In genomic region chr14:51989293-51990234, GRCh38 we compare ENCODE assay signal across 8 cellular contexts. TPM values are rescaled to one million over a fixed set of nuclear protein-coding genes. Genes with fewer than 3 reads are reported as not detected.
DNase-seq lines count a peak whose midpoint lies in the region; ATAC-seq lines count a peak whose summit lies in the region.

Gene RTRAF (plus strand): TSS chr14:51989546. CDS start chr14:51989640, 94 bp downstream.

- H3K27ac Mint-ChIP-seq in CD8-positive, alpha-beta memory T cell = peak within 1 kb of the TSS; percentile 79 to 99 (median 96)
- H3K27ac Mint-ChIP-seq in memory B cell = peak within 1 kb of the TSS; percentile 93

- H3K27me3 Mint-ChIP-seq in CD8-positive, alpha-beta memory T cell = no peaks in the 10 kb centered on the region
- no peaks in the 10 kb centered on the region for H3K27me3 Mint-ChIP-seq in memory B cell

- peaks cover 30% of the 10 kb centered on the region for H3K4me1 ChIP-seq in CD8-positive, alpha-beta memory T cell (ENCODE audit: insufficient read depth, low read length)
- peaks cover 5% of the 10 kb centered on the region for H3K4me1 ChIP-seq in effector memory CD4-positive, alpha-beta T cell (ENCODE audit: control insufficient read depth, insufficient read depth, low read length, poor library complexity, severe bottlenecking)

- ATAC-seq in GM19467 (IDR thresholded peaks at IDR 0.05; ENCODE audit: unreplicated experiment) = peak; percentile 91
- ATAC-seq in memory B cell (ENCODE audit: low read depth) = peak; percentile 94

- CTCF ChIA-PET in CD8-positive, alpha-beta memory T cell (lab: Charles Lee) = interaction anchor here (0.9 to 1.7 kb wide), 2 partner anchors 10 kb away, joined by 3 to 5 read pairs; no protein-coding TSS in a partner anchor
- CTCF ChIA-PET in activated CD8-positive, alpha-beta memory T cell treated with anti-CD3 and anti-CD28 coated beads for 36 hours (lab: Charles Lee) = interaction anchor here (0.7 kb wide), 1 partner anchor 142 kb away, joined by 3 read pairs; no protein-coding TSS in a partner anchor

- H3K36me3 ChIP-seq in CD8-positive, alpha-beta memory T cell (ENCODE audit: insufficient read depth, low read length) = peaks cover 18% of the 10 kb centered on the region
- peaks cover 26% of the 10 kb centered on the region for H3K36me3 ChIP-seq in effector memory CD4-positive, alpha-beta T cell (ENCODE audit: control insufficient read depth, insufficient read depth, low read length)

- peak within 1 kb of the TSS; percentile 93 for H3K27ac ChIP-seq in CD8-positive, alpha-beta memory T cell (ENCODE audit: low read depth, low read length)
- peak within 1 kb of the TSS; percentile 91 for H3K27ac ChIP-seq in effector memory CD4-positive, alpha-beta T cell (ENCODE audit: insufficient read depth, low read length, poor library complexity, severe bottlenecking)

- DNase-seq in CD8-positive, alpha-beta memory T cell = peak; percentile 89 to 94 (median 91)
- DNase-seq in HS-27A (ENCODE audit: low read depth) (peak; percentile 66), NK-92 (lab: John Stamatoyannopoulos, UW; ENCODE audit: unreplicated experiment) (peak; percentile 49), memory B cell (ENCODE audit: low spot score in 2 of 2) (peak; percentile 84 to 86)
- peak; percentile 83 to 86 (median 84) for DNase-seq in effector memory CD4-positive, alpha-beta T cell
- DNase-seq in stimulated activated CD8-positive, alpha-beta memory T cell treated with anti-CD3 and anti-CD28 coated beads, Interleukin-12 subunit alpha, Interleukin-12 subunit beta, amount 100 ng/mL, for 24 hours (ENCODE audit: extremely low read depth) = peak; percentile 82

- peaks cover 39 to 53% (median 52%) of the 10 kb centered on the region in 3 donors for H3K4me1 Mint-ChIP-seq in CD8-positive, alpha-beta memory T cell
- peaks cover 20% of the 10 kb centered on the region for H3K4me1 Mint-ChIP-seq in memory B cell

- H3K9me3 Mint-ChIP-seq in CD8-positive, alpha-beta memory T cell = no peaks in the 10 kb centered on the region
- H3K9me3 Mint-ChIP-seq in memory B cell = no peaks in the 10 kb centered on the region

- H3K36me3 Mint-ChIP-seq in CD8-positive, alpha-beta memory T cell = peaks cover 0 to 40% (median 6%) of the 10 kb centered on the region in 3 donors
- peaks cover 7% of the 10 kb centered on the region for H3K36me3 Mint-ChIP-seq in memory B cell

- no peaks in the 10 kb centered on the region for H3K27me3 ChIP-seq in CD8-positive, alpha-beta memory T cell (ENCODE audit: insufficient read depth, low read length, poor library complexity, severe bottlenecking)
- H3K27me3 ChIP-seq in effector memory CD4-positive, alpha-beta T cell (replicated peaks; ENCODE audit: control insufficient read depth, insufficient read depth, low read length, poor library complexity, severe bottlenecking) = no peaks in the 10 kb centered on the region

- H3K9me3 ChIP-seq in CD8-positive, alpha-beta memory T cell (ENCODE audit: low read length) = no peaks in the 10 kb centered on the region
- H3K9me3 ChIP-seq in effector memory CD4-positive, alpha-beta T cell (ENCODE audit: control insufficient read depth, low read length) = no peaks in the 10 kb centered on the region

- POLR2A ChIA-PET in CD8-positive, alpha-beta memory T cell (lab: Charles Lee) = no interaction called here
- POLR2A ChIA-PET in activated CD8-positive, alpha-beta memory T cell treated with anti-CD3 and anti-CD28 coated beads for 36 hours (lab: Charles Lee) = no interaction called here

- H3K4me3 Mint-ChIP-seq in CD8-positive, alpha-beta memory T cell = peak within 1 kb of the TSS; percentile 92 to 97 (median 95)
- H3K4me3 Mint-ChIP-seq in memory B cell = peak within 1 kb of the TSS; percentile 99

- H3K4me3 ChIP-seq in CD8-positive, alpha-beta memory T cell (ENCODE audit: low read length) = peak within 1 kb of the TSS; percentile 94
- H3K4me3 ChIP-seq in effector memory CD4-positive, alpha-beta T cell (ENCODE audit: insufficient read depth, low read depth, low read length, poor library complexity, severe bottlenecking) = peak within 1 kb of the TSS; percentile 95

RNA-seq across cellular contexts. Expression of gene RTRAF, which starts in this region (rescaled TPM):
- 100 to 1,000 TPM; 204 to 217 TPM for total RNA-seq in CD8-positive, alpha-beta memory T cell
- 210 TPM for polyA plus RNA-seq in CD8-positive, alpha-beta memory T cell
- total RNA-seq in activated CD8-positive, alpha-beta memory T cell treated with anti-CD3 and anti-CD28 coated beads for 36 hours = 100 to 1,000 TPM; 204 to 217 TPM

Comparison
In these comparisons a context has a peak if more than half of its experiments do, and no peak if none do; other contexts are left out.
1. Peak in every context shown above with its lines: DNase-seq, ATAC-seq, H3K4me3 ChIP-seq and H3K27ac ChIP-seq.